18 cellular contexts compared by ENCODE assay signal in the genomic region with DNA sequence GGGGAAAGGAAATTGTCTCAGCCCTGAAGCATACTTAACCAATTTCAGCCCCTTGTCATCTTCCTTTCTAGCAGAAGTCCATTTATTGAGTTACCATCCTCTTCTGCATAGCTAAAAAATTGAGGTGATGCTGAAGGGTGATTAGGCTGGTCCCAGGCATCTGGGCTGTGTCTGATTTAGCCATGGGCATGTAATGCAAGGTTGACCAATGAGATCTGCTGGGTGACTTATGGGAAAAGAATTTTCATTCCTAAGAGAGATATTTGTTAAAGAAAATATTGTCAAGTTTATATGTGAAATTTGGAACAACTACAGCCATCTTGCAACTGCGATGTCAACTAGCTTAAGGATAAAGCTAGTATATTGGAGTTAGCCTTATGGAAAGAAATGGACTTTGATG.
"Had no signal": no experiment of that assay in that cellular context is flagged by ENCODE, and none has a peak within 500 bp of the region (broad histone marks: within the 10 kb centered on the region; RNA-seq: fewer than 3 reads in every experiment).

No MANE protein-coding gene starts in this region.

- H3K4me3 ChIP-seq: body of pancreas, SK-N-MC had no signal

- H3K36me3 Mint-ChIP-seq: activated naive CD8-positive, alpha-beta T cell; natural killer cell treated with Interleukin-12 subunit alpha and Interleukin-12 subunit beta and Interleukin-15 and Interleukin-18, amount 100 ng/mL, for 72 hours; stimulated activated naive B cell treated with anti-CD40 and anti-IgM and Interleukin-4, amounts not matched to agents 10 μg/mL and 1 μg/mL and 100 μg/mL, for 72 hours had no signal

- H3K36me3 ChIP-seq: WERI-Rb-1 had no signal

- H3K27ac Mint-ChIP-seq: activated CD4-positive, alpha-beta memory T cell treated with anti-CD3 and anti-CD28 coated beads, Interleukin-2, amount 10 ng/mL, durations not matched to agents 7 days and 5 days; activated CD4-positive, alpha-beta T cell treated with anti-CD3 and anti-CD28 coated beads for 36 hours; activated naive CD8-positive, alpha-beta T cell; activated T-cell treated with anti-CD3 and anti-CD28 coated beads, Interleukin-2, amount 50 U/mL, for 24 hours; effector memory CD8-positive, alpha-beta T cell; natural killer cell treated with Interleukin-12 subunit alpha and Interleukin-12 subunit beta and Interleukin-15 and Interleukin-18, amount 100 ng/mL, for 72 hours; stimulated activated naive B cell treated with anti-CD40 and anti-IgM and Interleukin-4, amounts not matched to agents 10 μg/mL and 1 μg/mL and 100 μg/mL, for 72 hours had no signal

- ATAC-seq: body of pancreas; effector memory CD8-positive, alpha-beta T cell; left ventricle myocardium superior; natural killer cell treated with Interleukin-12 subunit alpha and Interleukin-12 subunit beta and Interleukin-15 and Interleukin-18, amount 100 ng/mL, for 72 hours had no signal

- H3K4me3 Mint-ChIP-seq: activated CD4-positive, alpha-beta memory T cell treated with anti-CD3 and anti-CD28 coated beads, Interleukin-2, amount 10 ng/mL, durations not matched to agents 7 days and 5 days; activated CD4-positive, alpha-beta T cell treated with anti-CD3 and anti-CD28 coated beads for 36 hours; activated naive CD8-positive, alpha-beta T cell; activated T-cell treated with anti-CD3 and anti-CD28 coated beads, Interleukin-2, amount 50 U/mL, for 24 hours; effector memory CD8-positive, alpha-beta T cell; natural killer cell treated with Interleukin-12 subunit alpha and Interleukin-12 subunit beta and Interleukin-15 and Interleukin-18, amount 100 ng/mL, for 72 hours; stimulated activated naive B cell treated with anti-CD40 and anti-IgM and Interleukin-4, amounts not matched to agents 10 μg/mL and 1 μg/mL and 100 μg/mL, for 72 hours had no signal

- H3K27ac ChIP-seq: body of pancreas, SK-N-MC, WERI-Rb-1 had no signal

- DNase-seq: activated CD4-positive, alpha-beta memory T cell treated with anti-CD3 and anti-CD28 coated beads, Interleukin-2, amount 10 ng/mL, durations not matched to agents 7 days and 5 days; activated CD4-positive, alpha-beta T cell treated with anti-CD3 and anti-CD28 coated beads for 36 hours; activated gamma-delta T cell; activated T-cell treated with anti-CD3 and anti-CD28 coated beads, Interleukin-2, amount 50 U/mL, for 24 hours; amniotic stem cell; body of pancreas; central memory CD4-positive, alpha-beta T cell; effector memory CD8-positive, alpha-beta T cell; islet precursor cell; left ventricle myocardium superior; stimulated activated CD4-positive, alpha-beta T cell treated with anti-CD3 and anti-CD28 coated beads, Interleukin-2, amount 100 ng/mL, for 48 hours; stimulated activated naive B cell treated with anti-CD40 and anti-IgM and Interleukin-4, amounts not matched to agents 10 μg/mL and 1 μg/mL and 100 μg/mL, for 72 hours; T-helper 1 cell; trophoblast cell; WERI-Rb-1 had no signal

- H3K9me3 Mint-ChIP-seq: activated CD4-positive, alpha-beta memory T cell treated with anti-CD3 and anti-CD28 coated beads, Interleukin-2, amount 10 ng/mL, durations not matched to agents 7 days and 5 days; activated T-cell treated with anti-CD3 and anti-CD28 coated beads, Interleukin-2, amount 50 U/mL, for 24 hours; effector memory CD8-positive, alpha-beta T cell; natural killer cell treated with Interleukin-12 subunit alpha and Interleukin-12 subunit beta and Interleukin-15 and Interleukin-18, amount 100 ng/mL, for 72 hours; stimulated activated naive B cell treated with anti-CD40 and anti-IgM and Interleukin-4, amounts not matched to agents 10 μg/mL and 1 μg/mL and 100 μg/mL, for 72 hours had no signal

- H3K9me3 ChIP-seq: body of pancreas had no signal

- H3K27me3 ChIP-seq: body of pancreas had no signal
